In the genomic region with DNA sequence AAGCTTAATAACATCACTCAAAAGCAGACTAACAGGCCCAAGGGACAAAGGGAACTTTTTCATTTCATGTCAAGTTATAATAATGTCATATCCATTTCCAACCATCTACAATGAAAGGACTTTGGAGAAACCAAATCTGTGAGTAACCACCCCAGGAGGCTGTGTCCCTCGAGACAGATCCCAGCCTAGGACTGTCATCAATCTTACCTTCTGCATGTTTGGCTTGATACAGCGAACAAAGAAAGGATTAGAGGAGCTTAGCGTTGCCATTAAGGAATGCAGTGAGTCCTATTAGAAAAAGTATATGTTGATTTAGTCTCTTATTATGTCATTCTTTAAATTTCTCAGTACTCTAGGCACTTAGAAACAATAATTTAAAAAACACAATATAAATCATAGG, we compare ENCODE assay signal across 2 cellular contexts.
TF ChIP-seq lines count a peak whose summit lies in the region.

No MANE protein-coding gene starts in this region.

TF ChIP-seq in IMR-90, 13 proteins besides CTCF, POLR2A, EP300 and RAD21:
- no peak for TF ChIP-seq MAZ (IDR thresholded peaks at IDR 0.05; ENCODE audit: borderline replicate concordance, low read depth, low read length)
- TF ChIP-seq FOS (IDR thresholded peaks at IDR 0.05; ENCODE audit: low read depth, low read length), result no peak
- TF ChIP-seq MXI1 (IDR thresholded peaks at IDR 0.05; ENCODE audit: borderline replicate concordance, low read depth, low read length), result no peak
- no peak for TF ChIP-seq RCOR1 (IDR thresholded peaks at IDR 0.05; ENCODE audit: insufficient replicate concordance, low read length)
- no peak for TF ChIP-seq CEBPB (IDR thresholded peaks at IDR 0.05; ENCODE audit: low read depth, low read length)
TF ChIP-seq in IMR-90: peak in this region for 0.

TF ChIP-seq in WTC11, 78 proteins besides CTCF, POLR2A, EP300 and RAD21:
- TF ChIP-seq SOX15 (CRISPR knock-in tag; IDR thresholded peaks at IDR 0.05) (no peak), KAT7 (CRISPR knock-in tag; IDR thresholded peaks at IDR 0.05; ENCODE audit: borderline replicate concordance) (no peak), CREB1 (CRISPR knock-in tag; IDR thresholded peaks at IDR 0.05) (no peak), EMX1 (CRISPR knock-in tag; IDR thresholded peaks at IDR 0.05) (no peak)
